ENCODE assay signal across 12 cellular contexts in genomic region chr1:111622166-111622565, GRCh38.
DNase-seq lines count a peak whose midpoint lies in the region; ATAC-seq and TF ChIP-seq lines count a peak whose summit lies in the region.
"Had no signal": no experiment of that assay in that cellular context is flagged by ENCODE, and none has a peak within 500 bp of the region (broad histone marks: within the 10 kb centered on the region; RNA-seq: fewer than 3 reads in every experiment).

No MANE protein-coding gene starts in this region.

- H3K9me2 ChIP-seq in DOHH2 (replicated peaks; ENCODE audit: control insufficient read depth, low read length) (no peaks in the 10 kb centered on the region), Loucy (replicated peaks; ENCODE audit: low read depth, low read length) (no peaks in the 10 kb centered on the region)

- H3K4me2 ChIP-seq in DOHH2 (ENCODE audit: low read length) (peak overlapping the region; percentile 90), Loucy (ENCODE audit: low read depth, low read length, poor library complexity, severe bottlenecking) (peak overlapping the region; percentile 88)

- H3K27me3 ChIP-seq in DOHH2 (ENCODE audit: control insufficient read depth, low read length) (no peaks in the 10 kb centered on the region), Loucy (ENCODE audit: insufficient read depth, low read length, poor library complexity, severe bottlenecking) (no peaks in the 10 kb centered on the region), rectal smooth muscle tissue (ENCODE audit: control insufficient read depth, insufficient read depth, low read length) (no peaks in the 10 kb centered on the region)

- H3K27me3 Mint-ChIP-seq in effector memory CD8-positive, alpha-beta T cell, result no peaks in the 10 kb centered on the region

- peaks cover 82% of the 10 kb centered on the region for H3K79me2 ChIP-seq in DOHH2 (ENCODE audit: control insufficient read depth, low read length)
- H3K79me2 ChIP-seq in Loucy (ENCODE audit: insufficient read depth, low read length), result peaks cover 83% of the 10 kb centered on the region

- H3K36me3 Mint-ChIP-seq in effector memory CD8-positive, alpha-beta T cell (ENCODE audit: insufficient read depth), result peaks cover 12% of the 10 kb centered on the region

- H3K9me3 ChIP-seq in DOHH2 (ENCODE audit: control insufficient read depth, insufficient read depth, low read length) (no peaks in the 10 kb centered on the region), Loucy (ENCODE audit: insufficient read depth, low read depth, low read length) (no peaks in the 10 kb centered on the region)

- H4K20me1 ChIP-seq in DOHH2 (ENCODE audit: control insufficient read depth, insufficient read depth, low read depth, low read length), result no peaks in the 10 kb centered on the region
- H4K20me1 ChIP-seq in Loucy (ENCODE audit: insufficient read depth, low read length, poor library complexity, severe bottlenecking), result peaks cover 69% of the 10 kb centered on the region

- H3K36me3 ChIP-seq in DOHH2 (ENCODE audit: control insufficient read depth, low read length) (peaks cover 33% of the 10 kb centered on the region), Loucy (ENCODE audit: insufficient read depth, low read length) (no peaks in the 10 kb centered on the region), rectal smooth muscle tissue (ENCODE audit: control insufficient read depth, insufficient read depth, low read length) (no peaks in the 10 kb centered on the region)

- no peaks in the 10 kb centered on the region for H3K9me3 Mint-ChIP-seq in effector memory CD8-positive, alpha-beta T cell

- TF ChIP-seq CTCF in DOHH2 (IDR thresholded peaks at IDR 0.05; ENCODE audit: low read depth, low read length, poor library complexity, severe bottlenecking) (no peak), Loucy (conservative IDR thresholded peaks at IDR 0.05; ENCODE audit: low read length) (no peak)

- peaks cover 48 to 68% of the 10 kb centered on the region in 2 donors for H3K4me1 Mint-ChIP-seq in effector memory CD8-positive, alpha-beta T cell (ENCODE audit: low read depth in 2 of 2)

- H3K4me3 Mint-ChIP-seq in effector memory CD8-positive, alpha-beta T cell, result peak overlapping the region; percentile 87 to 96

- peaks cover 83% of the 10 kb centered on the region for H3K4me1 ChIP-seq in DOHH2 (ENCODE audit: control insufficient read depth, low read length)
- H3K4me1 ChIP-seq in Loucy (ENCODE audit: insufficient read depth, low read length, poor library complexity, severe bottlenecking), result peaks cover 68% of the 10 kb centered on the region
- H3K4me1 ChIP-seq in rectal smooth muscle tissue (ENCODE audit: control insufficient read depth, insufficient read depth, low read length), result peaks cover 25% of the 10 kb centered on the region

- H3K9ac ChIP-seq in Loucy (ENCODE audit: low read depth, low read length, poor library complexity, severe bottlenecking), result peak overlapping the region; percentile 78
- H3K9ac ChIP-seq in rectal smooth muscle tissue (ENCODE audit: low read length), result no peak overlapping the region

- peaks cover 30% of the 10 kb centered on the region for H3F3A ChIP-seq in DOHH2 (ENCODE audit: control insufficient read depth, insufficient read depth)
- H3F3A ChIP-seq in Loucy (ENCODE audit: low read depth), result no peaks in the 10 kb centered on the region

- peak overlapping the region; percentile 63; the same call in 1 of the 2 replicates for H3K27ac ChIP-seq in DOHH2 (ENCODE audit: low read depth, low read length)
- peak overlapping the region; percentile 84 for H3K27ac ChIP-seq in rectal smooth muscle tissue (ENCODE audit: low read depth, low read length)

- peak overlapping the region; percentile 94 for H3K4me3 ChIP-seq in DOHH2 (ENCODE audit: low read length)
- H3K4me3 ChIP-seq in Loucy (ENCODE audit: low read length, poor library complexity, severe bottlenecking), result peak overlapping the region; percentile 87
- H3K4me3 ChIP-seq in rectal smooth muscle tissue (ENCODE audit: low read length), result peak overlapping the region; percentile 3

- no peak for DNase-seq in effector memory CD8-positive, alpha-beta T cell
- no peak for DNase-seq in UCSD-AML1 (lab: John Stamatoyannopoulos, UW; ENCODE audit: unreplicated experiment)
- DNase-seq: DMS79 treated with DMSO at 0.1 percent for 48 hours, NCI-H2227 treated with DMSO at 0.1 percent for 48 hours, SHP77 had no signal

- H3K27ac Mint-ChIP-seq in effector memory CD8-positive, alpha-beta T cell, result peak overlapping the region; percentile 84 to 93

- no peak for ATAC-seq in effector memory CD8-positive, alpha-beta T cell (replicated peaks)
- no peak for ATAC-seq in GM21423 (IDR thresholded peaks at IDR 0.05; ENCODE audit: unreplicated experiment)
- ATAC-seq in HG03139 (IDR thresholded peaks at IDR 0.05; ENCODE audit: unreplicated experiment), result no peak
- ATAC-seq in HG02884 (IDR thresholded peaks at IDR 0.05; ENCODE audit: unreplicated experiment), result no peak
- ATAC-seq: left lobe of liver had no signal

- no peak overlapping the region for H2AFZ ChIP-seq in Loucy (ENCODE audit: low read length)

Comparison
In these comparisons a context has a peak if more than half of its experiments do, and no peak if none do; other contexts are left out.
1. H3K4me3 ChIP-seq: peak in every context shown above with its lines; median percentile 94 in DOHH2; 87 in Loucy; 3 in rectal smooth muscle tissue.